In the genomic region with DNA sequence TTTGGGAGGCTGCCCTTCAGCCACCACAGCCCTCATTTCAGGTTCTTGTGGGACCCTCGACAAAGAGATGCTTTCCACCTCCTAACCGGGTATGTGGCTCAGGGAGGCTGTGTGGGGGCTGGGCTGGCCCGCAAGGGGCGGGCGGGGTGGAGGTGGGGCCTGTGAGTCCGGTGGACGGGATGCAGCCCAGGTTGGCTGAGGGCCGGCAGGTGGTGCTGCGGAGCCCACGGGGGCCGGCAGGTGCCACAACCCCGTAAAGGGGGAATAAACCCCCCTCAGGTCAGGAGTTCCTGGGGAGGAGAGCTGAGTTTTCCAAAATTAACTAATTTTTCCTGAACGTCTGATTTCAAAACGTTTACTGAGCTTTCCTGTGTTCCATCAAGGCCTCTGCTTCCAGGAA, we compare ENCODE assay signal across 10 cellular contexts. TPM values are rescaled to one million over a fixed set of nuclear protein-coding genes. Genes with fewer than 3 reads are reported as not detected.
DNase-seq lines count a peak whose midpoint lies in the region; ATAC-seq and TF ChIP-seq lines count a peak whose summit lies in the region.
"Had no signal": no experiment of that assay in that cellular context is flagged by ENCODE, and none has a peak within 500 bp of the region (broad histone marks: within the 10 kb centered on the region; RNA-seq: fewer than 3 reads in every experiment).

No MANE protein-coding gene starts in this region.

- intact Hi-C loops in activated naive CD4-positive, alpha-beta T cell treated with anti-CD3 and anti-CD28 coated beads for 36 hours (cut with micrococcal nuclease): no loop called here

- H3K4me1 Mint-ChIP-seq in activated naive CD4-positive, alpha-beta T cell treated with anti-CD3 and anti-CD28 coated beads for 36 hours (ENCODE audit: low read depth): no peaks in the 10 kb centered on the region
- no peaks in the 10 kb centered on the region for H3K4me1 Mint-ChIP-seq in stimulated activated naive B cell treated with anti-CD40 and anti-IgM and Interleukin-4, amounts not matched to agents 10 μg/mL and 1 μg/mL and 100 μg/mL, for 72 hours

- H3K27ac Mint-ChIP-seq in activated naive CD4-positive, alpha-beta T cell treated with anti-CD3 and anti-CD28 coated beads for 36 hours: no peak overlapping the region
- H3K27ac Mint-ChIP-seq in stimulated activated naive B cell treated with anti-CD40 and anti-IgM and Interleukin-4, amounts not matched to agents 10 μg/mL and 1 μg/mL and 100 μg/mL, for 72 hours: no peak overlapping the region
- H3K27ac Mint-ChIP-seq: effector memory CD8-positive, alpha-beta T cell had no signal

- CTCF ChIA-PET in activated naive CD4-positive, alpha-beta T cell treated with anti-CD3 and anti-CD28 coated beads for 36 hours (lab: Charles Lee): no interaction called here

- peak; percentile 32 for DNase-seq in activated naive CD4-positive, alpha-beta T cell treated with anti-CD3 and anti-CD28 coated beads for 36 hours
- no peak for DNase-seq in activated naive CD4-positive, alpha-beta T cell treated with Interleukin-2 at 50 U/mL for 16 hours
- DNase-seq in NAMALWA (ENCODE audit: low spot score): peak; percentile 56
- DNase-seq in epithelial cell of esophagus (ENCODE audit: low read depth): peak; percentile 56
- no peak for DNase-seq in stimulated activated naive B cell treated with anti-CD40 and anti-IgM and Interleukin-4, amounts not matched to agents 10 μg/mL and 1 μg/mL and 100 μg/mL, for 72 hours
- DNase-seq in anterior cingulate cortex (lab: John Stamatoyannopoulos, UW): no peak
- DNase-seq: effector memory CD8-positive, alpha-beta T cell; Peyer's patch had no signal

- H3K27me3 Mint-ChIP-seq in activated naive CD4-positive, alpha-beta T cell treated with anti-CD3 and anti-CD28 coated beads for 36 hours (ENCODE audit: low read depth): no peaks in the 10 kb centered on the region
- peaks cover 0 to 10% of the 10 kb centered on the region in 2 donors for H3K27me3 Mint-ChIP-seq in stimulated activated naive B cell treated with anti-CD40 and anti-IgM and Interleukin-4, amounts not matched to agents 10 μg/mL and 1 μg/mL and 100 μg/mL, for 72 hours
- H3K27me3 Mint-ChIP-seq: effector memory CD8-positive, alpha-beta T cell had no signal

- H3K9me3 Mint-ChIP-seq in activated naive CD4-positive, alpha-beta T cell treated with anti-CD3 and anti-CD28 coated beads for 36 hours: no peaks in the 10 kb centered on the region
- H3K9me3 Mint-ChIP-seq in stimulated activated naive B cell treated with anti-CD40 and anti-IgM and Interleukin-4, amounts not matched to agents 10 μg/mL and 1 μg/mL and 100 μg/mL, for 72 hours: no peaks in the 10 kb centered on the region
- H3K9me3 Mint-ChIP-seq: effector memory CD8-positive, alpha-beta T cell had no signal

- H3K36me3 Mint-ChIP-seq in activated naive CD4-positive, alpha-beta T cell treated with anti-CD3 and anti-CD28 coated beads for 36 hours (ENCODE audit: low read depth): no peaks in the 10 kb centered on the region
- H3K36me3 Mint-ChIP-seq in stimulated activated naive B cell treated with anti-CD40 and anti-IgM and Interleukin-4, amounts not matched to agents 10 μg/mL and 1 μg/mL and 100 μg/mL, for 72 hours: no peaks in the 10 kb centered on the region

- TF ChIP-seq CTCF in epithelial cell of esophagus (IDR thresholded peaks at IDR 0.05; ENCODE audit: insufficient read depth, low read depth, low read length, missing control alignments): peak; percentile 61

- H3K4me3 Mint-ChIP-seq in activated naive CD4-positive, alpha-beta T cell treated with anti-CD3 and anti-CD28 coated beads for 36 hours: no peak overlapping the region
- H3K4me3 Mint-ChIP-seq in stimulated activated naive B cell treated with anti-CD40 and anti-IgM and Interleukin-4, amounts not matched to agents 10 μg/mL and 1 μg/mL and 100 μg/mL, for 72 hours: no peak overlapping the region
- H3K4me3 Mint-ChIP-seq: effector memory CD8-positive, alpha-beta T cell had no signal

- peak; percentile 24 to 40 for ATAC-seq in stimulated activated naive B cell treated with anti-CD40 and anti-IgM and Interleukin-4, amounts not matched to agents 10 μg/mL and 1 μg/mL and 100 μg/mL, for 72 hours (replicated peaks)
- ATAC-seq in HG03354 (IDR thresholded peaks at IDR 0.05; ENCODE audit: poor library complexity, severe bottlenecking, unreplicated experiment) (no peak), HG03460 (IDR thresholded peaks at IDR 0.05; ENCODE audit: unreplicated experiment) (no peak)
- ATAC-seq: effector memory CD8-positive, alpha-beta T cell had no signal

- no peak overlapping the region for H3K4me3 ChIP-seq in epithelial cell of esophagus (ENCODE audit: low read length)
- H3K4me3 ChIP-seq: Peyer's patch had no signal

RNA-seq across cellular contexts. Expression of a gene that starts 4.9 kb away (rescaled TPM):
- total RNA-seq in activated naive CD4-positive, alpha-beta T cell treated with anti-CD3 and anti-CD28 coated beads for 36 hours: 10 to 100 TPM; 32.7 to 34.3 TPM

RNA-seq across cellular contexts. Expression of a gene that starts 14.8 kb away (rescaled TPM):
- total RNA-seq in activated naive CD4-positive, alpha-beta T cell treated with anti-CD3 and anti-CD28 coated beads for 36 hours: not detected

RNA-seq across cellular contexts. Expression of a gene that starts 18.8 kb away (rescaled TPM):
- 1 to 10 TPM; 6.5 to 7.7 TPM for total RNA-seq in activated naive CD4-positive, alpha-beta T cell treated with anti-CD3 and anti-CD28 coated beads for 36 hours

RNA-seq across cellular contexts. Expression of a gene that starts 19.5 kb away (rescaled TPM):
- 1 to 10 TPM; 1.2 to 1.3 TPM for total RNA-seq in activated naive CD4-positive, alpha-beta T cell treated with anti-CD3 and anti-CD28 coated beads for 36 hours

RNA-seq across cellular contexts. Expression of a gene that starts 24.8 kb away (rescaled TPM):
- total RNA-seq in activated naive CD4-positive, alpha-beta T cell treated with anti-CD3 and anti-CD28 coated beads for 36 hours: 10 to 100 TPM; 21.5 to 24.3 TPM

Comparison
In these comparisons a context has a peak if more than half of its experiments do, and no peak if none do; other contexts are left out.
1. DNase-seq: peak in activated naive CD4-positive, alpha-beta T cell treated with anti-CD3 and anti-CD28 coated beads for 36 hours (single experiment), NAMALWA (single experiment) and epithelial cell of esophagus (single experiment); none in activated naive CD4-positive, alpha-beta T cell treated with Interleukin-2 at 50 U/mL for 16 hours (single experiment), stimulated activated naive B cell treated with anti-CD40 and anti-IgM and Interleukin-4, amounts not matched to agents 10 μg/mL and 1 μg/mL and 100 μg/mL, for 72 hours (single experiment) and anterior cingulate cortex (0 of 58).
2. ATAC-seq: peak in stimulated activated naive B cell treated with anti-CD40 and anti-IgM and Interleukin-4, amounts not matched to agents 10 μg/mL and 1 μg/mL and 100 μg/mL, for 72 hours (2 of 2); none in HG03354 (single experiment) and HG03460 (single experiment).